Comparison of ENCODE assay signal across 1 cellular context in the genomic region with DNA sequence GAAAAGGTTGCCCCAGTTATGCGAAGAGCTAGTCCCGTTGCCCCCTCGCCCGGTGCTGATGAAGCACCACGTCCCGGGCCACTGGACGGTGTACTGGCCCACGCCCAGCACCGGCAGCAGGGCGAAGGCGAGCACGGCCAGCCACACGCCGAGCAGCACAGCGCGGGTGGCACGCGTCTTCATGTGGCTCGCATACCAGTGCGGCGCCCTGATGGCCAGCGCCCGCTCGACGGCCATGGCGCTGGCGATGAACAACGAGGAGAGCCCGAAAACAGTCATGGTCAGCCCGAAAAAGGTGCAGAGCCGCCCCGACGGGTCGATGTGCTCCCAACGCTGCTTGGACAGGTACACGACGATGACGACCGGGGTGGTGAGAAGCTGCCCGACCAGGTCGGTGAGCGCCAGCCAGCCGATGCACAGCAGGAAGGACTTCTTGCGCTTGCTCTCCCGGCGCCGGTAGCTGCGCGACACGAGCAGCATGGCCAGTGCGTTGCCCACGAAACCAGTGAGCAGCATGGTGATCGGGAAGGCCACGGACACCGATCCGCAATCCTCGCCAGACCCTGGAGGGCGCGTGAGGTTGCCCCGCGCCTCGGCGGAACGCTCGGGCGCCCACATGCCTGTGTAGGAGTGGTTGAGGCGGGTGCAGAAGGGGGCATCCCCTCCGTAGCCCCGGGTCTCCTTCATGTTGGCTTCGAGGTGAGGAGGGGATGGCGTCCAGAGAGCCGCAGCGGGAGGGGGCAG.
TF ChIP-seq lines count a peak whose summit lies in the region.

No MANE protein-coding gene starts in this region.

TF ChIP-seq in K562, 482 proteins besides CTCF, POLR2A, EP300 and RAD21 (continued from another document and continues in another):
- TF ChIP-seq, protein P1, sequence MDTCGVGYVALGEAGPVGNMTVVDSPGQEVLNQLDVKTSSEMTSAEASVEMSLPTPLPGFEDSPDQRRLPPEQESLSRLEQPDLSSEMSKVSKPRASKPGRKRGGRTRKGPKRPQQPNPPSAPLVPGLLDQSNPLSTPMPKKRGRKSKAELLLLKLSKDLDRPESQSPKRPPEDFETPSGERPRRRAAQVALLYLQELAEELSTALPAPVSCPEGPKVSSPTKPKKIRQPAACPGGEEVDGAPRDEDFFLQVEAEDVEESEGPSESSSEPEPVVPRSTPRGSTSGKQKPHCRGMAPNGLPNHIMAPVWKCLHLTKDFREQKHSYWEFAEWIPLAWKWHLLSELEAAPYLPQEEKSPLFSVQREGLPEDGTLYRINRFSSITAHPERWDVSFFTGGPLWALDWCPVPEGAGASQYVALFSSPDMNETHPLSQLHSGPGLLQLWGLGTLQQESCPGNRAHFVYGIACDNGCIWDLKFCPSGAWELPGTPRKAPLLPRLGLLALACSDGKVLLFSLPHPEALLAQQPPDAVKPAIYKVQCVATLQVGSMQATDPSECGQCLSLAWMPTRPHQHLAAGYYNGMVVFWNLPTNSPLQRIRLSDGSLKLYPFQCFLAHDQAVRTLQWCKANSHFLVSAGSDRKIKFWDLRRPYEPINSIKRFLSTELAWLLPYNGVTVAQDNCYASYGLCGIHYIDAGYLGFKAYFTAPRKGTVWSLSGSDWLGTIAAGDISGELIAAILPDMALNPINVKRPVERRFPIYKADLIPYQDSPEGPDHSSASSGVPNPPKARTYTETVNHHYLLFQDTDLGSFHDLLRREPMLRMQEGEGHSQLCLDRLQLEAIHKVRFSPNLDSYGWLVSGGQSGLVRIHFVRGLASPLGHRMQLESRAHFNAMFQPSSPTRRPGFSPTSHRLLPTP (IDR thresholded peaks at IDR 0.05; ENCODE audit: borderline replicate concordance, extremely low read depth, insufficient read length) = no peak
- TF ChIP-seq ZFP30 (CRISPR knock-in tag; IDR thresholded peaks at IDR 0.05; ENCODE audit: borderline replicate concordance) (no peak), SETDB1 (IDR thresholded peaks at IDR 0.05; ENCODE audit: low read length) (no peak), ZKSCAN1 (IDR thresholded peaks at IDR 0.05; ENCODE audit: low read depth, low read length) (no peak), SMAD4 (CRISPR knock-in tag; conservative IDR thresholded peaks at IDR 0.05) (no peak), KLF1 (tag; IDR thresholded peaks at IDR 0.05) (no peak), ZKSCAN8 (CRISPR knock-in tag; IDR thresholded peaks at IDR 0.05) (no peak), KHSRP (IDR thresholded peaks at IDR 0.05) (no peak), POLR2B (IDR thresholded peaks at IDR 0.05; ENCODE audit: low read depth, partially characterized antibody) (no peak), ZNF445 (CRISPR knock-in tag; IDR thresholded peaks at IDR 0.05; ENCODE audit: low read depth) (no peak), PHB2 (IDR thresholded peaks at IDR 0.05; ENCODE audit: low read depth) (no peak), ZNF311 (CRISPR knock-in tag; IDR thresholded peaks at IDR 0.05) (no peak), ZNF699 (CRISPR knock-in tag; IDR thresholded peaks at IDR 0.05; ENCODE audit: insufficient replicate concordance) (no peak), CBFB (CRISPR knock-in tag; IDR thresholded peaks at IDR 0.05) (0 out of 2 replicates have a peak, but pooled peaks have one; percentile 13), RBM34 (IDR thresholded peaks at IDR 0.05; ENCODE audit: borderline replicate concordance, insufficient read depth, low read length) (no peak), HNRNPL (IDR thresholded peaks at IDR 0.05; ENCODE audit: low read depth, low read length) (peak; percentile 38), ZNF347 (CRISPR knock-in tag; IDR thresholded peaks at IDR 0.05; ENCODE audit: low read depth) (no peak), BRCA1 (IDR thresholded peaks at IDR 0.05) (no peak), BRCA1 (CRISPR knock-in tag; IDR thresholded peaks at IDR 0.05) (peak; percentile 28; the same call in 1 of the 2 replicates), ZNF143 (CRISPR knock-in tag; IDR thresholded peaks at IDR 0.05) (peak; percentile 51), SP1 (CRISPR knock-in tag; IDR thresholded peaks at IDR 0.05) (peak; percentile 1; the same call in 1 of the 2 replicates), NEUROD1 (IDR thresholded peaks at IDR 0.05; ENCODE audit: borderline replicate concordance, low read depth, low read length, partially characterized antibody) (no peak)
- TF ChIP-seq, protein P2, sequence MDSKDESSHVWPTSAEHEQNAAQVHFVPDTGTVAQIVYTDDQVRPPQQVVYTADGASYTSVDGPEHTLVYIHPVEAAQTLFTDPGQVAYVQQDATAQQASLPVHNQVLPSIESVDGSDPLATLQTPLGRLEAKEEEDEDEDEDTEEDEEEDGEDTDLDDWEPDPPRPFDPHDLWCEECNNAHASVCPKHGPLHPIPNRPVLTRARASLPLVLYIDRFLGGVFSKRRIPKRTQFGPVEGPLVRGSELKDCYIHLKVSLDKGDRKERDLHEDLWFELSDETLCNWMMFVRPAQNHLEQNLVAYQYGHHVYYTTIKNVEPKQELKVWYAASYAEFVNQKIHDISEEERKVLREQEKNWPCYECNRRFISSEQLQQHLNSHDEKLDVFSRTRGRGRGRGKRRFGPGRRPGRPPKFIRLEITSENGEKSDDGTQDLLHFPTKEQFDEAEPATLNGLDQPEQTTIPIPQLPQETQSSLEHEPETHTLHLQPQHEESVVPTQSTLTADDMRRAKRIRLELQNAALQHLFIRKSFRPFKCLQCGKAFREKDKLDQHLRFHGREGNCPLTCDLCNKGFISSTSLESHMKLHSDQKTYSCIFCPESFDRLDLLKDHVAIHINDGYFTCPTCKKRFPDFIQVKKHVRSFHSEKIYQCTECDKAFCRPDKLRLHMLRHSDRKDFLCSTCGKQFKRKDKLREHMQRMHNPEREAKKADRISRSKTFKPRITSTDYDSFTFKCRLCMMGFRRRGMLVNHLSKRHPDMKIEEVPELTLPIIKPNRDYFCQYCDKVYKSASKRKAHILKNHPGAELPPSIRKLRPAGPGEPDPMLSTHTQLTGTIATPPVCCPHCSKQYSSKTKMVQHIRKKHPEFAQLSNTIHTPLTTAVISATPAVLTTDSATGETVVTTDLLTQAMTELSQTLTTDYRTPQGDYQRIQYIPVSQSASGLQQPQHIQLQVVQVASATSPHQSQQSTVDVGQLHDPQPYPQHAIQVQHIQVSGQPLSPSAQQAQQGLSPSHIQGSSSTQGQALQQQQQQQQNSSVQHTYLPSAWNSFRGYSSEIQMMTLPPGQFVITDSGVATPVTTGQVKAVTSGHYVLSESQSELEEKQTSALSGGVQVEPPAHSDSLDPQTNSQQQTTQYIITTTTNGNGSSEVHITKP (IDR thresholded peaks at IDR 0.05; ENCODE audit: partially characterized antibody) = no peak
- TF ChIP-seq, protein P3, sequence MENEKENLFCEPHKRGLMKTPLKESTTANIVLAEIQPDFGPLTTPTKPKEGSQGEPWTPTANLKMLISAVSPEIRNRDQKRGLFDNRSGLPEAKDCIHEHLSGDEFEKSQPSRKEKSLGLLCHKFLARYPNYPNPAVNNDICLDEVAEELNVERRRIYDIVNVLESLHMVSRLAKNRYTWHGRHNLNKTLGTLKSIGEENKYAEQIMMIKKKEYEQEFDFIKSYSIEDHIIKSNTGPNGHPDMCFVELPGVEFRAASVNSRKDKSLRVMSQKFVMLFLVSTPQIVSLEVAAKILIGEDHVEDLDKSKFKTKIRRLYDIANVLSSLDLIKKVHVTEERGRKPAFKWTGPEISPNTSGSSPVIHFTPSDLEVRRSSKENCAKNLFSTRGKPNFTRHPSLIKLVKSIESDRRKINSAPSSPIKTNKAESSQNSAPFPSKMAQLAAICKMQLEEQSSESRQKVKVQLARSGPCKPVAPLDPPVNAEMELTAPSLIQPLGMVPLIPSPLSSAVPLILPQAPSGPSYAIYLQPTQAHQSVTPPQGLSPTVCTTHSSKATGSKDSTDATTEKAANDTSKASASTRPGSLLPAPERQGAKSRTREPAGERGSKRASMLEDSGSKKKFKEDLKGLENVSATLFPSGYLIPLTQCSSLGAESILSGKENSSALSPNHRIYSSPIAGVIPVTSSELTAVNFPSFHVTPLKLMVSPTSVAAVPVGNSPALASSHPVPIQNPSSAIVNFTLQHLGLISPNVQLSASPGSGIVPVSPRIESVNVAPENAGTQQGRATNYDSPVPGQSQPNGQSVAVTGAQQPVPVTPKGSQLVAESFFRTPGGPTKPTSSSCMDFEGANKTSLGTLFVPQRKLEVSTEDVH (IDR thresholded peaks at IDR 0.05; ENCODE audit: low read depth, partially characterized antibody) = no peak
- TF ChIP-seq, protein P4, sequence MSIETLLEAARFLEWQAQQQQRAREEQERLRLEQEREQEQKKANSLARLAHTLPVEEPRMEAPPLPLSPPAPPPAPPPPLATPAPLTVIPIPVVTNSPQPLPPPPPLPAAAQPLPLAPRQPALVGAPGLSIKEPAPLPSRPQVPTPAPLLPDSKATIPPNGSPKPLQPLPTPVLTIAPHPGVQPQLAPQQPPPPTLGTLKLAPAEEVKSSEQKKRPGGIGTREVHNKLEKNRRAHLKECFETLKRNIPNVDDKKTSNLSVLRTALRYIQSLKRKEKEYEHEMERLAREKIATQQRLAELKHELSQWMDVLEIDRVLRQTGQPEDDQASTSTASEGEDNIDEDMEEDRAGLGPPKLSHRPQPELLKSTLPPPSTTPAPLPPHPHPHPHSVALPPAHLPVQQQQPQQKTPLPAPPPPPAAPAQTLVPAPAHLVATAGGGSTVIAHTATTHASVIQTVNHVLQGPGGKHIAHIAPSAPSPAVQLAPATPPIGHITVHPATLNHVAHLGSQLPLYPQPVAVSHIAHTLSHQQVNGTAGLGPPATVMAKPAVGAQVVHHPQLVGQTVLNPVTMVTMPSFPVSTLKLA (conservative IDR thresholded peaks at IDR 0.05) = peak; percentile 39 to 55; a peak in 1 of 4 replicates
- TF ChIP-seq, protein P5, sequence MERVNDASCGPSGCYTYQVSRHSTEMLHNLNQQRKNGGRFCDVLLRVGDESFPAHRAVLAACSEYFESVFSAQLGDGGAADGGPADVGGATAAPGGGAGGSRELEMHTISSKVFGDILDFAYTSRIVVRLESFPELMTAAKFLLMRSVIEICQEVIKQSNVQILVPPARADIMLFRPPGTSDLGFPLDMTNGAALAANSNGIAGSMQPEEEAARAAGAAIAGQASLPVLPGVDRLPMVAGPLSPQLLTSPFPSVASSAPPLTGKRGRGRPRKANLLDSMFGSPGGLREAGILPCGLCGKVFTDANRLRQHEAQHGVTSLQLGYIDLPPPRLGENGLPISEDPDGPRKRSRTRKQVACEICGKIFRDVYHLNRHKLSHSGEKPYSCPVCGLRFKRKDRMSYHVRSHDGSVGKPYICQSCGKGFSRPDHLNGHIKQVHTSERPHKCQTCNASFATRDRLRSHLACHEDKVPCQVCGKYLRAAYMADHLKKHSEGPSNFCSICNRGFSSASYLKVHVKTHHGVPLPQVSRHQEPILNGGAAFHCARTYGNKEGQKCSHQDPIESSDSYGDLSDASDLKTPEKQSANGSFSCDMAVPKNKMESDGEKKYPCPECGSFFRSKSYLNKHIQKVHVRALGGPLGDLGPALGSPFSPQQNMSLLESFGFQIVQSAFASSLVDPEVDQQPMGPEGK (CRISPR knock-in tag; IDR thresholded peaks at IDR 0.05; ENCODE audit: borderline replicate concordance) = no peak
- TF ChIP-seq, protein P6, sequence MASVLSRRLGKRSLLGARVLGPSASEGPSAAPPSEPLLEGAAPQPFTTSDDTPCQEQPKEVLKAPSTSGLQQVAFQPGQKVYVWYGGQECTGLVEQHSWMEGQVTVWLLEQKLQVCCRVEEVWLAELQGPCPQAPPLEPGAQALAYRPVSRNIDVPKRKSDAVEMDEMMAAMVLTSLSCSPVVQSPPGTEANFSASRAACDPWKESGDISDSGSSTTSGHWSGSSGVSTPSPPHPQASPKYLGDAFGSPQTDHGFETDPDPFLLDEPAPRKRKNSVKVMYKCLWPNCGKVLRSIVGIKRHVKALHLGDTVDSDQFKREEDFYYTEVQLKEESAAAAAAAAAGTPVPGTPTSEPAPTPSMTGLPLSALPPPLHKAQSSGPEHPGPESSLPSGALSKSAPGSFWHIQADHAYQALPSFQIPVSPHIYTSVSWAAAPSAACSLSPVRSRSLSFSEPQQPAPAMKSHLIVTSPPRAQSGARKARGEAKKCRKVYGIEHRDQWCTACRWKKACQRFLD (CRISPR knock-in tag; IDR thresholded peaks at IDR 0.05) = no peak
- TF ChIP-seq, protein P7, sequence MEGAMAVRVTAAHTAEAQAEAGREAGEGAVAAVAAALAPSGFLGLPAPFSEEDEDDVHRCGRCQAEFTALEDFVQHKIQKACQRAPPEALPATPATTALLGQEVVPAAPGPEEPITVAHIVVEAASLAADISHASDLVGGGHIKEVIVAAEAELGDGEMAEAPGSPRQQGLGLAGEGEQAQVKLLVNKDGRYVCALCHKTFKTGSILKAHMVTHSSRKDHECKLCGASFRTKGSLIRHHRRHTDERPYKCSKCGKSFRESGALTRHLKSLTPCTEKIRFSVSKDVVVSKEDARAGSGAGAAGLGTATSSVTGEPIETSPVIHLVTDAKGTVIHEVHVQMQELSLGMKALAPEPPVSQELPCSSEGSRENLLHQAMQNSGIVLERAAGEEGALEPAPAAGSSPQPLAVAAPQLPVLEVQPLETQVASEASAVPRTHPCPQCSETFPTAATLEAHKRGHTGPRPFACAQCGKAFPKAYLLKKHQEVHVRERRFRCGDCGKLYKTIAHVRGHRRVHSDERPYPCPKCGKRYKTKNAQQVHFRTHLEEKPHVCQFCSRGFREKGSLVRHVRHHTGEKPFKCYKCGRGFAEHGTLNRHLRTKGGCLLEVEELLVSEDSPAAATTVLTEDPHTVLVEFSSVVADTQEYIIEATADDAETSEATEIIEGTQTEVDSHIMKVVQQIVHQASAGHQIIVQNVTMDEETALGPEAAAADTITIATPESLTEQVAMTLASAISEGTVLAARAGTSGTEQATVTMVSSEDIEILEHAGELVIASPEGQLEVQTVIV (CRISPR knock-in tag; IDR thresholded peaks at IDR 0.05; ENCODE audit: borderline replicate concordance) = no peak
- TF ChIP-seq, protein P8, sequence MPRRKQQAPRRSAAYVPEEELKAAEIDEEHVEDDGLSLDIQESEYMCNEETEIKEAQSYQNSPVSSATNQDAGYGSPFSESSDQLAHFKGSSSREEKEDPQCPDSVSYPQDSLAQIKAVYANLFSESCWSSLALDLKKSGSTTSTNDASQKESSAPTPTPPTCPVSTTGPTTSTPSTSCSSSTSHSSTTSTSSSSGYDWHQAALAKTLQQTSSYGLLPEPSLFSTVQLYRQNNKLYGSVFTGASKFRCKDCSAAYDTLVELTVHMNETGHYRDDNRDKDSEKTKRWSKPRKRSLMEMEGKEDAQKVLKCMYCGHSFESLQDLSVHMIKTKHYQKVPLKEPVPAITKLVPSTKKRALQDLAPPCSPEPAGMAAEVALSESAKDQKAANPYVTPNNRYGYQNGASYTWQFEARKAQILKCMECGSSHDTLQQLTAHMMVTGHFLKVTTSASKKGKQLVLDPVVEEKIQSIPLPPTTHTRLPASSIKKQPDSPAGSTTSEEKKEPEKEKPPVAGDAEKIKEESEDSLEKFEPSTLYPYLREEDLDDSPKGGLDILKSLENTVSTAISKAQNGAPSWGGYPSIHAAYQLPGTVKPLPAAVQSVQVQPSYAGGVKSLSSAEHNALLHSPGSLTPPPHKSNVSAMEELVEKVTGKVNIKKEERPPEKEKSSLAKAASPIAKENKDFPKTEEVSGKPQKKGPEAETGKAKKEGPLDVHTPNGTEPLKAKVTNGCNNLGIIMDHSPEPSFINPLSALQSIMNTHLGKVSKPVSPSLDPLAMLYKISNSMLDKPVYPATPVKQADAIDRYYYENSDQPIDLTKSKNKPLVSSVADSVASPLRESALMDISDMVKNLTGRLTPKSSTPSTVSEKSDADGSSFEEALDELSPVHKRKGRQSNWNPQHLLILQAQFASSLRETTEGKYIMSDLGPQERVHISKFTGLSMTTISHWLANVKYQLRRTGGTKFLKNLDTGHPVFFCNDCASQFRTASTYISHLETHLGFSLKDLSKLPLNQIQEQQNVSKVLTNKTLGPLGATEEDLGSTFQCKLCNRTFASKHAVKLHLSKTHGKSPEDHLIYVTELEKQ (CRISPR knock-in tag; IDR thresholded peaks at IDR 0.05) = no peak
